Comparison of ENCODE assay signal across 11 cellular contexts in the genomic region with DNA sequence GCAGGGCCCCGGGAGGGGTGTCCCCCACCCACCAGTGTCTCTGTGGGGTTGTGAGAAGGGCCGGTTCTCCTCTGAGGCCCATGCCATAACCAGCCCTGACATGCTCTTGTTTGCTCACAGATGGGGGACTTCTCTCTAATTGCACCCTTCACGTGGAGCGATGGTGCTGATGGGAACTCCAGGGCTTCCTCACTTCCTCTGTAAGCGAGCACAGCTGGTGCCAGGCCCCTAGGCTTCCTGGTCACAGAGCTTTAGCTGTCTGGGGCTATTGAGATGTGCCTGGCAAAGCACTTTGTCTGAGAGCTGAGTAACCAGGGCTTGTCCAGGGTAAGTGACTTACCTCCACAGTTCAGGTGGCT. TPM values are rescaled to one million over a fixed set of nuclear protein-coding genes. Genes with fewer than 3 reads are reported as not detected.
DNase-seq lines count a peak whose midpoint lies in the region; ATAC-seq and TF ChIP-seq lines count a peak whose summit lies in the region.
"Had no signal": no experiment of that assay in that cellular context is flagged by ENCODE, and none has a peak within 500 bp of the region (broad histone marks: within the 10 kb centered on the region; RNA-seq: fewer than 3 reads in every experiment).

No MANE protein-coding gene starts in this region.

- H3K27ac Mint-ChIP-seq in activated CD4-positive, alpha-beta T cell treated with anti-CD3 and anti-CD28 coated beads, Interleukin-2, amount 10 ng/mL, durations not matched to agents 24 days and 14 days, result peak overlapping the region; percentile 42
- H3K27ac Mint-ChIP-seq: mesothelial cell of epicardium had no signal

- peaks cover 11 to 35% (median 33%) of the 10 kb centered on the region in 8 donors for H3K9me3 ChIP-seq in spleen
- peaks cover 4% of the 10 kb centered on the region; the same call in 1 of the 2 replicates for H3K9me3 ChIP-seq in HAP-1

- in situ Hi-C loops in HAP-1 (cut with MboI; ENCODE audit: low sequenced_read_pairs), result no loop called here

- H3K4me1 ChIP-seq in spleen (peaks cover 0 to 41% (median 12%) of the 10 kb centered on the region in 6 donors), HAP-1 (no peaks in the 10 kb centered on the region)

- H3K4me1 Mint-ChIP-seq in activated CD4-positive, alpha-beta T cell treated with anti-CD3 and anti-CD28 coated beads, Interleukin-2, amount 10 ng/mL, durations not matched to agents 24 days and 14 days, result peaks cover 15% of the 10 kb centered on the region
- H3K4me1 Mint-ChIP-seq: mesothelial cell of epicardium had no signal

- 22 to 47% (median 29%) methylated on average over 5 of the region's 5 CpGs for WGBS in spleen, 5 donors

- intact Hi-C loops in activated CD4-positive, alpha-beta T cell treated with anti-CD3 and anti-CD28 coated beads, Interleukin-2, amount 10 ng/mL, durations not matched to agents 24 days and 14 days (cut with micrococcal nuclease), result no loop called here
- intact Hi-C loops in spleen (cut with DNase I; ENCODE audit: low total_unique reads), result no loop called here

- H3K4me3 ChIP-seq in spleen, result no peak overlapping the region
- no peak overlapping the region for H3K4me3 ChIP-seq in HAP-1
- H3K4me3 ChIP-seq: skin epidermis had no signal

- H3K27me3 ChIP-seq in spleen (replicated peaks in 1 of 7) (no peaks in the 10 kb centered on the region), HAP-1 (ENCODE audit: low read depth) (no peaks in the 10 kb centered on the region)

- peaks cover 7% of the 10 kb centered on the region for H3K9me3 Mint-ChIP-seq in activated CD4-positive, alpha-beta T cell treated with anti-CD3 and anti-CD28 coated beads, Interleukin-2, amount 10 ng/mL, durations not matched to agents 24 days and 14 days

- TF ChIP-seq CTCF in spleen (IDR thresholded peaks at IDR 0.05 in 8 of 11, conservative IDR thresholded peaks at IDR 0.05 in 3 of 11), result no peak

- peaks cover 18% of the 10 kb centered on the region for H3K36me3 Mint-ChIP-seq in activated CD4-positive, alpha-beta T cell treated with anti-CD3 and anti-CD28 coated beads, Interleukin-2, amount 10 ng/mL, durations not matched to agents 24 days and 14 days (ENCODE audit: low read depth)

- peak; percentile 55 for DNase-seq in activated CD4-positive, alpha-beta T cell treated with anti-CD3 and anti-CD28 coated beads, Interleukin-2, amount 10 ng/mL, durations not matched to agents 24 days and 14 days
- no peak for DNase-seq in activated CD4-positive, alpha-beta T cell treated with anti-CD3 and anti-CD28 coated beads for 1 hour
- peak; percentile 57 for DNase-seq in NCI-H345 treated with DMSO at 0.1 percent for 48 hours (lab: John Stamatoyannopoulos, UW; ENCODE audit: unreplicated experiment)
- DNase-seq in spleen, result peak; percentile 55
- no peak for DNase-seq in HAP-1 (ENCODE audit: low spot score in 2 of 2)
- no peak for DNase-seq in NK-92 treated with Interleukin-12 subunit alpha and Interleukin-12 subunit beta, amount 100 ng/mL, for 24 hours (lab: John Stamatoyannopoulos, UW)
- DNase-seq: NCI-H526 had no signal

- H3K27me3 Mint-ChIP-seq in activated CD4-positive, alpha-beta T cell treated with anti-CD3 and anti-CD28 coated beads, Interleukin-2, amount 10 ng/mL, durations not matched to agents 24 days and 14 days, result no peaks in the 10 kb centered on the region

- no peak overlapping the region for H3K27ac ChIP-seq in spleen

- ATAC-seq in HG02678 (IDR thresholded peaks at IDR 0.05; ENCODE audit: unreplicated experiment), result peak; percentile 66
- ATAC-seq in GM21423 (IDR thresholded peaks at IDR 0.05; ENCODE audit: unreplicated experiment), result no peak

- TF ChIP-seq POLR2A in spleen (IDR thresholded peaks at IDR 0.05), result no peak

- H3K4me3 Mint-ChIP-seq in activated CD4-positive, alpha-beta T cell treated with anti-CD3 and anti-CD28 coated beads, Interleukin-2, amount 10 ng/mL, durations not matched to agents 24 days and 14 days, result no peak overlapping the region
- H3K4me3 Mint-ChIP-seq: mesothelial cell of epicardium had no signal

- H3K36me3 ChIP-seq in spleen, result no peaks in the 10 kb centered on the region
- no peaks in the 10 kb centered on the region; the same call in 1 of the 2 replicates for H3K36me3 ChIP-seq in HAP-1 (replicated peaks)

RNA-seq across cellular contexts. Expression of a gene that starts 36.4 kb away (rescaled TPM):
- 22.4 and 25.0 TPM in 2 replicates for total RNA-seq in activated CD4-positive, alpha-beta T cell treated with anti-CD3 and anti-CD28 coated beads, Interleukin-2, amount 10 ng/mL, durations not matched to agents 24 days and 14 days
- total RNA-seq in spleen, result 10 to 100 TPM; 27.6 to 46.2 (median 32.6) TPM
- polyA plus RNA-seq in spleen, result 10 to 100 TPM; 11.2 to 23.1 (median 13.7) TPM

Comparison
In these comparisons a context has a peak if more than half of its experiments do, and no peak if none do; other contexts are left out.
1. DNase-seq: peak in activated CD4-positive, alpha-beta T cell treated with anti-CD3 and anti-CD28 coated beads, Interleukin-2, amount 10 ng/mL, durations not matched to agents 24 days and 14 days (single experiment), NCI-H345 treated with DMSO at 0.1 percent for 48 hours (single experiment) and spleen (single experiment); none in activated CD4-positive, alpha-beta T cell treated with anti-CD3 and anti-CD28 coated beads for 1 hour (single experiment), HAP-1 (0 of 2) and NK-92 treated with Interleukin-12 subunit alpha and Interleukin-12 subunit beta, amount 100 ng/mL, for 24 hours (single experiment).